ENCODE assay signal across 21 cellular contexts in the genomic region with DNA sequence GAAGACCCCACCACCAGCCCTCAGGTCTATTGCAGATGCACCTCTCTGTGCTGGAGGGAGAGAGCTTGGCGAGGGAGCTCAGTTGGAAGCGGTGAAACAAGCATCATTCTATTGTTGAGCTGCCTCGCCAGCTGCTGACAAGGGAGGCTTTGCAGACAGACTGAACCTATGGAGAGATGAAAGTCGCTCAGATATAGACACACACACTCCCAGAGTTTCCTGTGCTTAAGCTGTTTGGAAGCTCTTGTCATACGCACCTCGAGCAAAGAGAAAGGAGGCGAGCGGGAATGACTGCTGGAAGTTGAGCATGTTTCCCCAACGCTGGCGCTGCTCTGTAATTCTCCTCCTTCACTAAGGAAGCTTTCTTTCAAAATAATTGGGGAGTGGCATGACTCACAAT.
DNase-seq lines count a peak whose midpoint lies in the region; ATAC-seq and TF ChIP-seq lines count a peak whose summit lies in the region.
"Had no signal": no experiment of that assay in that cellular context is flagged by ENCODE, and none has a peak within 500 bp of the region (broad histone marks: within the 10 kb centered on the region; RNA-seq: fewer than 3 reads in every experiment).

No MANE protein-coding gene starts in this region.

- H3K79me2 ChIP-seq in neural progenitor cell (ENCODE audit: low read depth) = no peaks in the 10 kb centered on the region

- TF ChIP-seq CTCF in neural progenitor cell (IDR thresholded peaks at IDR 0.05) = no peak
- TF ChIP-seq CTCF in right atrium auricular region (IDR thresholded peaks at IDR 0.05) = no peak
- no peak for TF ChIP-seq CTCF in GM20000 (IDR thresholded peaks at IDR 0.05; ENCODE audit: extremely low read depth, missing control alignments)

- no peak overlapping the region for H3K4me3 Mint-ChIP-seq in neural progenitor cell
- no peak overlapping the region for H3K4me3 Mint-ChIP-seq in natural killer cell treated with Interleukin-12 subunit alpha and Interleukin-12 subunit beta and Interleukin-15 and Interleukin-18, amount 100 ng/mL, for 72 hours
- H3K4me3 Mint-ChIP-seq: CD4-positive, alpha-beta T cell; IgD-negative memory B cell had no signal

- ATAC-seq in natural killer cell treated with Interleukin-12 subunit alpha and Interleukin-12 subunit beta and Interleukin-15 and Interleukin-18, amount 100 ng/mL, for 72 hours = no peak
- ATAC-seq: GM12878 had no signal

- peaks cover 7% of the 10 kb centered on the region for H3K27me3 Mint-ChIP-seq in neural progenitor cell (ENCODE audit: insufficient read depth, low read depth)
- peaks cover 40 to 71% of the 10 kb centered on the region in 2 donors for H3K27me3 Mint-ChIP-seq in natural killer cell treated with Interleukin-12 subunit alpha and Interleukin-12 subunit beta and Interleukin-15 and Interleukin-18, amount 100 ng/mL, for 72 hours

- no peak overlapping the region for H2AFZ ChIP-seq in neural progenitor cell (replicated peaks)

- H3K27ac ChIP-seq in neural progenitor cell (no peak overlapping the region), right atrium auricular region (no peak overlapping the region)

- no peaks in the 10 kb centered on the region for H3K36me3 Mint-ChIP-seq in neural progenitor cell
- H3K36me3 Mint-ChIP-seq in natural killer cell treated with Interleukin-12 subunit alpha and Interleukin-12 subunit beta and Interleukin-15 and Interleukin-18, amount 100 ng/mL, for 72 hours = no peaks in the 10 kb centered on the region

- H3K36me3 ChIP-seq in neural progenitor cell = no peaks in the 10 kb centered on the region
- no peaks in the 10 kb centered on the region for H3K36me3 ChIP-seq in right atrium auricular region

- no peak overlapping the region for H3K9ac ChIP-seq in neural progenitor cell

- H3K27me3 ChIP-seq in neural progenitor cell (no peaks in the 10 kb centered on the region), right atrium auricular region (no peaks in the 10 kb centered on the region)

- no peaks in the 10 kb centered on the region for H4K20me1 ChIP-seq in neural progenitor cell (ENCODE audit: low read depth)

- peaks cover 16% of the 10 kb centered on the region for H3F3A ChIP-seq in neural progenitor cell (ENCODE audit: low read depth)

- H3K4me1 ChIP-seq in neural progenitor cell (peaks cover 40% of the 10 kb centered on the region), right atrium auricular region (no peaks in the 10 kb centered on the region)

- H3K4me3 ChIP-seq in neural progenitor cell (no peak overlapping the region), right atrium auricular region (no peak overlapping the region)
- H3K4me3 ChIP-seq: GM12878 had no signal

- no peaks in the 10 kb centered on the region for H3K9me3 Mint-ChIP-seq in neural progenitor cell
- no peaks in the 10 kb centered on the region for H3K9me3 Mint-ChIP-seq in natural killer cell treated with Interleukin-12 subunit alpha and Interleukin-12 subunit beta and Interleukin-15 and Interleukin-18, amount 100 ng/mL, for 72 hours
- H3K9me3 Mint-ChIP-seq: CD4-positive, alpha-beta T cell had no signal

- H3K4me1 Mint-ChIP-seq in neural progenitor cell = peaks cover 46% of the 10 kb centered on the region
- peaks cover 0 to 3% of the 10 kb centered on the region in 2 donors for H3K4me1 Mint-ChIP-seq in natural killer cell treated with Interleukin-12 subunit alpha and Interleukin-12 subunit beta and Interleukin-15 and Interleukin-18, amount 100 ng/mL, for 72 hours (ENCODE audit: low read depth in 2 of 2)

- H3K27ac Mint-ChIP-seq in neural progenitor cell = peak overlapping the region; percentile 34
- H3K27ac Mint-ChIP-seq in natural killer cell treated with Interleukin-12 subunit alpha and Interleukin-12 subunit beta and Interleukin-15 and Interleukin-18, amount 100 ng/mL, for 72 hours = no peak overlapping the region
- H3K27ac Mint-ChIP-seq: CD4-positive, alpha-beta T cell; IgD-negative memory B cell had no signal

- peak; percentile 9 for DNase-seq in NCI-H345 (lab: John Stamatoyannopoulos, UW)
- no peak for DNase-seq in NCI-H345 treated with DMSO at 0.1 percent for 48 hours (lab: John Stamatoyannopoulos, UW; ENCODE audit: unreplicated experiment)
- peak; percentile 82 for DNase-seq in globus pallidus (ENCODE audit: low spot score)
- DNase-seq in neural progenitor cell (ENCODE audit: low spot score) = peak; percentile 30
- no peak for DNase-seq in natural killer cell treated with Interleukin-12 subunit alpha and Interleukin-12 subunit beta and Interleukin-15 and Interleukin-18, amount 100 ng/mL, for 72 hours (ENCODE audit: low spot score)
- DNase-seq in right atrium auricular region (ENCODE audit: low spot score) = no peak
- DNase-seq in mesenteric fat pad (ENCODE audit: low spot score) = no peak
- DNase-seq in GM20000 (ENCODE audit: low spot score) = no peak
- DNase-seq: 8988T; Calu3; CD4-positive, alpha-beta T cell; GOT3; Karpas-422; NCI-H1048; NCI-H1436; NCI-H1930; NCI-H2171; NCI-H748 treated with DMSO at 0.1 percent for 48 hours; Right ventricle myocardium superior had no signal

- H3K4me2 ChIP-seq in neural progenitor cell = peak overlapping the region; percentile 27

- H3K9me3 ChIP-seq in neural progenitor cell (ENCODE audit: low read depth) (no peaks in the 10 kb centered on the region), right atrium auricular region (no peaks in the 10 kb centered on the region)

Comparison
In these comparisons a context has a peak if more than half of its experiments do, and no peak if none do; other contexts are left out.
1. DNase-seq: peak in NCI-H345 (single experiment), globus pallidus (single experiment) and neural progenitor cell (single experiment); none in NCI-H345 treated with DMSO at 0.1 percent for 48 hours (single experiment), natural killer cell treated with Interleukin-12 subunit alpha and Interleukin-12 subunit beta and Interleukin-15 and Interleukin-18, amount 100 ng/mL, for 72 hours (single experiment), right atrium auricular region (single experiment), mesenteric fat pad (single experiment) and GM20000 (single experiment).